1 cellular context compared by ENCODE assay signal in genomic region chr4:77734928-77735327, GRCh38.
TF ChIP-seq lines count a peak whose summit lies in the region.

No MANE protein-coding gene starts in this region.

TF ChIP-seq in K562, 482 proteins besides CTCF, POLR2A, EP300 and RAD21 (continued from another document and continues in another):
- TF ChIP-seq ZNF592 (IDR thresholded peaks at IDR 0.05) (no peak), ZNF764 (CRISPR knock-in tag; IDR thresholded peaks at IDR 0.05; ENCODE audit: low read depth) (no peak), TEAD4 (IDR thresholded peaks at IDR 0.05; ENCODE audit: low read length) (peak; percentile 18; the same call in 1 of the 2 replicates), TEAD4 (CRISPR knock-in tag; IDR thresholded peaks at IDR 0.05; ENCODE audit: borderline replicate concordance) (no peak), EGR1 (conservative IDR thresholded peaks at IDR 0.05) (no peak), TRIM28 (IDR thresholded peaks at IDR 0.05) (no peak), GMEB1 (CRISPR knock-in tag; IDR thresholded peaks at IDR 0.05) (peak; percentile 33; the same call in 1 of the 2 replicates), UBTF (IDR thresholded peaks at IDR 0.05; ENCODE audit: borderline replicate concordance in 1 of 2, low read depth in 2 of 2, low read length in 2 of 2) (no peak), CHD1 (IDR thresholded peaks at IDR 0.05; ENCODE audit: low read length) (no peak), EP400 (IDR thresholded peaks at IDR 0.05) (peak; percentile 27; the same call in 1 of the 2 replicates), RBM39 (optimal IDR thresholded peaks at IDR 0.05; ENCODE audit: low read depth, low read length) (no peak), CAMTA2 (CRISPR knock-in tag; conservative IDR thresholded peaks at IDR 0.05) (no peak), RNF2 (IDR thresholded peaks at IDR 0.05) (no peak), BACH1 (tag; IDR thresholded peaks at IDR 0.05) (peak; percentile 62), ZKSCAN1 (IDR thresholded peaks at IDR 0.05; ENCODE audit: low read depth, low read length) (no peak), ZNF695 (CRISPR knock-in tag; IDR thresholded peaks at IDR 0.05) (no peak), ZNF707 (CRISPR knock-in tag; conservative IDR thresholded peaks at IDR 0.05) (no peak), ZNF197 (CRISPR knock-in tag; IDR thresholded peaks at IDR 0.05; ENCODE audit: low read depth) (no peak), PHF21A (IDR thresholded peaks at IDR 0.05; ENCODE audit: borderline replicate concordance, low read depth) (no peak), JUN (IDR thresholded peaks at IDR 0.05; ENCODE audit: borderline replicate concordance, low read depth, low read length) (0 out of 2 replicates have a peak, but pooled peaks have one; percentile 44), JUN (CRISPR knock-in tag; IDR thresholded peaks at IDR 0.05; ENCODE audit: borderline replicate concordance) (no peak), MAFG (tag; conservative IDR thresholded peaks at IDR 0.05) (peak; percentile 85), HNRNPLL (IDR thresholded peaks at IDR 0.05; ENCODE audit: low read depth, low read length, poor library complexity, severe bottlenecking) (no peak), RFX1 (IDR thresholded peaks at IDR 0.05) (no peak), FOXM1 (IDR thresholded peaks at IDR 0.05; ENCODE audit: low read depth) (peak; percentile 57; the same call in 1 of the 2 replicates), FOXM1 (CRISPR knock-in tag; IDR thresholded peaks at IDR 0.05; ENCODE audit: low read depth) (no peak), SMAD2 (IDR thresholded peaks at IDR 0.05; ENCODE audit: low read depth, low read length) (no peak), ZZZ3 (IDR thresholded peaks at IDR 0.05) (no peak), THRAP3 (IDR thresholded peaks at IDR 0.05; ENCODE audit: borderline replicate concordance) (no peak), ZBTB49 (CRISPR knock-in tag; IDR thresholded peaks at IDR 0.05; ENCODE audit: borderline replicate concordance) (no peak), STAG1 (CRISPR knock-in tag; IDR thresholded peaks at IDR 0.05; ENCODE audit: borderline replicate concordance) (no peak), MAFK (IDR thresholded peaks at IDR 0.05; ENCODE audit: low read length) (peak; percentile 66), SRSF7 (optimal IDR thresholded peaks at IDR 0.05; ENCODE audit: low read depth, low read length) (no peak), E2F6 (IDR thresholded peaks at IDR 0.05; ENCODE audit: borderline replicate concordance in 1 of 2, extremely low read depth in 1 of 2, insufficient read depth in 1 of 2, insufficient read length in 1 of 2, low read depth in 1 of 2, low read length in 1 of 2, poor library complexity in 1 of 2, severe bottlenecking in 1 of 2) (no peak), ZNF512 (tag; IDR thresholded peaks at IDR 0.05) (no peak), EZH2 (IDR thresholded peaks at IDR 0.05; ENCODE audit: borderline replicate concordance, low read depth, low read length) (no peak), IRF1 (CRISPR knock-in tag; IDR thresholded peaks at IDR 0.05; ENCODE audit: borderline replicate concordance) (no peak), HNRNPK (IDR thresholded peaks at IDR 0.05; ENCODE audit: low read depth, low read length, poor library complexity, severe bottlenecking) (no peak), SMARCB1 (IDR thresholded peaks at IDR 0.05; ENCODE audit: insufficient read length, low read depth) (peak; percentile 48), ZNF384 (IDR thresholded peaks at IDR 0.05; ENCODE audit: low read depth, low read length) (no peak), KLF10 (CRISPR knock-in tag; IDR thresholded peaks at IDR 0.05) (no peak), ZNF609 (CRISPR knock-in tag; IDR thresholded peaks at IDR 0.05; ENCODE audit: borderline replicate concordance) (no peak), TFE3 (CRISPR knock-in tag; IDR thresholded peaks at IDR 0.05) (no peak), TAF1 (IDR thresholded peaks at IDR 0.05; ENCODE audit: control insufficient read depth, extremely low read depth, insufficient read depth, low read length, severe bottlenecking) (no peak)
